Comparison of ENCODE assay signal across 18 cellular contexts in genomic region chr5:116534988-116535387, GRCh38. TPM values are rescaled to one million over a fixed set of nuclear protein-coding genes. Genes with fewer than 3 reads are reported as not detected.
"Had no signal": no experiment of that assay in that cellular context is flagged by ENCODE, and none has a peak within 500 bp of the region (broad histone marks: within the 10 kb centered on the region; RNA-seq: fewer than 3 reads in every experiment).

No MANE protein-coding gene starts in this region.

- H3K4me3 Mint-ChIP-seq: activated naive CD8-positive, alpha-beta T cell; activated T-helper 17 cell treated with anti-CD3 and anti-CD28 coated beads, Interleukin-2, amount 50 U/mL, for 72 hours; central memory CD8-positive, alpha-beta T cell; mesothelial cell of epicardium; naive thymus-derived CD8-positive, alpha-beta T cell had no signal

- ATAC-seq: activated T-helper 17 cell treated with anti-CD3 and anti-CD28 coated beads, Interleukin-2, amount 50 U/mL, for 72 hours; naive thymus-derived CD8-positive, alpha-beta T cell; stimulated activated naive CD8-positive, alpha-beta T cell treated with anti-CD3 and anti-CD28 coated beads, Interleukin-15, Interleukin-2, amounts not matched to agents 100 U/mL and 50 U/mL, for 24 hours had no signal

- H3K9me3 Mint-ChIP-seq: activated T-helper 17 cell treated with anti-CD3 and anti-CD28 coated beads, Interleukin-2, amount 50 U/mL, for 72 hours; central memory CD8-positive, alpha-beta T cell; mesothelial cell of epicardium; naive thymus-derived CD8-positive, alpha-beta T cell had no signal

- H3K27ac Mint-ChIP-seq: activated naive CD8-positive, alpha-beta T cell; activated T-helper 17 cell treated with anti-CD3 and anti-CD28 coated beads, Interleukin-2, amount 50 U/mL, for 72 hours; mesothelial cell of epicardium; naive thymus-derived CD8-positive, alpha-beta T cell had no signal

- H3K27me3 Mint-ChIP-seq: activated naive CD8-positive, alpha-beta T cell; activated T-helper 17 cell treated with anti-CD3 and anti-CD28 coated beads, Interleukin-2, amount 50 U/mL, for 72 hours; central memory CD8-positive, alpha-beta T cell; naive thymus-derived CD8-positive, alpha-beta T cell had no signal

- H3K4me1 Mint-ChIP-seq: activated T-helper 17 cell treated with anti-CD3 and anti-CD28 coated beads, Interleukin-2, amount 50 U/mL, for 72 hours; central memory CD8-positive, alpha-beta T cell; naive thymus-derived CD8-positive, alpha-beta T cell had no signal

- DNase-seq: activated CD4-positive, alpha-beta T cell treated with anti-CD3 and anti-CD28 coated beads for 1 hour; activated naive CD4-positive, alpha-beta T cell; activated T-cell treated with anti-CD3 and anti-CD28 coated beads, Interleukin-2, amount 50 U/mL, for 1 hour; colonic mucosa; heart right ventricle; kidney; left ventricle myocardium inferior; mammary epithelial cell; naive thymus-derived CD8-positive, alpha-beta T cell; ovary; stimulated activated CD4-positive, alpha-beta T cell treated with anti-CD3 and anti-CD28 coated beads, Interleukin-4, amount 100 ng/mL, for 24 hours; stimulated activated naive CD8-positive, alpha-beta T cell treated with anti-CD3 and anti-CD28 coated beads, Interleukin-15, Interleukin-2, amounts not matched to agents 100 U/mL and 50 U/mL, for 24 hours; WERI-Rb-1 had no signal

- H3K36me3 Mint-ChIP-seq: activated naive CD8-positive, alpha-beta T cell; mesothelial cell of epicardium; naive thymus-derived CD8-positive, alpha-beta T cell had no signal

RNA-seq across cellular contexts. Expression of gene SEMA6A, which starts 39.6 kb away (rescaled TPM):
- total RNA-seq: naive thymus-derived CD8-positive, alpha-beta T cell; T-helper 2 cell treated with Interferon-gamma antibody and Interleukin-4, amounts not matched to agents 100 ng/mL and 5 ng/mL, for 36 hours had no signal
